In the genomic region with DNA sequence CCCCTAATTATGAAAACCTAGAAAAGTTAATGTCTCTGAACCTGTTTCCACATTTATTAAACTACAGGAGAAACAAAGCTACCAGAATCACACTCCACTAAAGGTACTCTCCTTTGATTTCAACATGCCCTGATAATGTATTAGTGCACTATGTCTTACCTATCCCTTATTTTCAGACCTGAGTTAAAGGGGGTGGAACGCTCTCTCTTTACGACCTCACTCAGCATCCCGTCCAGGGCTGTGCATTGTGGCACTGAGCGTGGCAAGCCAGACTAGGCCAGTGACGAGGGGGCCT, we compare ENCODE assay signal across 8 cellular contexts. TPM values are rescaled to one million over a fixed set of nuclear protein-coding genes. Genes with fewer than 3 reads are reported as not detected.
DNase-seq lines count a peak whose midpoint lies in the region; ATAC-seq and TF ChIP-seq lines count a peak whose summit lies in the region.

No MANE protein-coding gene starts in this region.

- H3K79me2 ChIP-seq in PC-9 (ENCODE audit: low read depth): peaks cover 14% of the 10 kb centered on the region
- peaks cover 46% of the 10 kb centered on the region for H3K79me2 ChIP-seq in osteoblast (ENCODE audit: insufficient read depth, low read length)

- H3K4me2 ChIP-seq in PC-9 (peak overlapping the region; percentile 87), osteoblast (ENCODE audit: insufficient read depth, low read length) (peak overlapping the region; percentile 79)

- no peak for DNase-seq in activated CD4-positive, CD25-positive, alpha-beta regulatory T cell (lab: John Stamatoyannopoulos, UW)
- no peak for DNase-seq in PC-9
- DNase-seq in epithelial cell of proximal tubule (ENCODE audit: low read depth): no peak
- no peak for DNase-seq in osteoblast (ENCODE audit: insufficient read length, low spot score, missing footprints)
- DNase-seq in epidermal melanocyte (ENCODE audit: insufficient read length, low spot score): no peak
- no peak for DNase-seq in NCI-H2171 treated with DMSO at 0.1 percent for 48 hours (lab: John Stamatoyannopoulos, UW)

- POLR2A ChIA-PET in PC-9 (lab: Charles Lee; ENCODE audit: unreplicated experiment): interaction anchor here (1.6 kb wide), 1 partner anchor 11 kb away, joined by 13 read pairs; no protein-coding TSS in a partner anchor

- H3K36me3 ChIP-seq in PC-9 (ENCODE audit: low read depth) (peaks cover 11% of the 10 kb centered on the region; the same call in 1 of the 2 replicates), osteoblast (ENCODE audit: insufficient read depth, low read length) (peaks cover 22% of the 10 kb centered on the region)

- H3K4me3 ChIP-seq in PC-9: peak overlapping the region; percentile 85
- H3K4me3 ChIP-seq in epithelial cell of proximal tubule (ENCODE audit: low read depth, low read length): peak overlapping the region; percentile 83
- peak overlapping the region; percentile 83 for H3K4me3 ChIP-seq in osteoblast (ENCODE audit: insufficient read depth, low read length)

- H3K9me3 ChIP-seq in PC-9 (ENCODE audit: insufficient read depth, low read depth): no peaks in the 10 kb centered on the region
- no peaks in the 10 kb centered on the region for H3K9me3 ChIP-seq in osteoblast (ENCODE audit: low read depth, low read length)

- H3K27ac ChIP-seq in PC-9: peak overlapping the region; percentile 28; the same call in 1 of the 2 replicates
- H3K27ac ChIP-seq in osteoblast (ENCODE audit: low read depth, low read length): peak overlapping the region; percentile 93

- CTCF ChIA-PET in PC-9 (lab: Charles Lee): interaction anchor here (0.8 to 1.2 kb wide), 2 partner anchors 12 to 45 kb away, joined by 4 to 6 read pairs; partner anchors contain the start of gene STK40

- H4K20me1 ChIP-seq in PC-9 (ENCODE audit: insufficient read depth): no peaks in the 10 kb centered on the region
- peaks cover 4% of the 10 kb centered on the region for H4K20me1 ChIP-seq in osteoblast (ENCODE audit: insufficient read depth, low read length)

- H3K27me3 ChIP-seq in PC-9 (ENCODE audit: insufficient read depth, low read depth) (no peaks in the 10 kb centered on the region), osteoblast (ENCODE audit: insufficient read depth, low read length) (no peaks in the 10 kb centered on the region)

- TF ChIP-seq CTCF in PC-9 (conservative IDR thresholded peaks at IDR 0.05) (no peak), epithelial cell of proximal tubule (conservative IDR thresholded peaks at IDR 0.05; ENCODE audit: low read depth, low read length) (no peak), osteoblast (IDR thresholded peaks at IDR 0.05; ENCODE audit: extremely low read depth, low read depth, low read length) (no peak)

- intact Hi-C loops in PC-9 (cut with micrococcal nuclease; ENCODE audit: unreplicated experiment): loop anchor here (1.0 to 2.0 kb wide), 2 partner anchors 11 to 54 kb away; no protein-coding TSS in a partner anchor

- no peaks in the 10 kb centered on the region for H3K9me2 ChIP-seq in PC-9 (ENCODE audit: insufficient read depth)

- ATAC-seq in activated CD4-positive, CD25-positive, alpha-beta regulatory T cell treated with anti-CD3 and anti-CD28 coated beads, Interleukin-2, amount 50 U/mL, for 24 hours: peak; percentile 53 to 59
- ATAC-seq in HG02588 (IDR thresholded peaks at IDR 0.05; ENCODE audit: unreplicated experiment): no peak

- H2AFZ ChIP-seq in PC-9: peak overlapping the region; percentile 98
- peak overlapping the region; percentile 92 for H2AFZ ChIP-seq in osteoblast (ENCODE audit: low read length)

- peaks cover 10% of the 10 kb centered on the region for H3K4me1 ChIP-seq in PC-9 (replicated peaks; ENCODE audit: insufficient read depth)
- peaks cover 23% of the 10 kb centered on the region for H3K4me1 ChIP-seq in osteoblast (ENCODE audit: insufficient read depth, low read length)

- BruUV-seq in PC-9 (replicated peaks; lab: Mats Ljungman, UMichigan): no TSS peak

- peaks cover 19% of the 10 kb centered on the region; the same call in 1 of the 2 replicates for H3F3A ChIP-seq in PC-9 (ENCODE audit: insufficient read depth, low read depth)

RNA-seq across cellular contexts. Expression of gene LSM10, which starts 0.7 kb away (rescaled TPM):
- 33.4 and 39.7 TPM in 2 replicates for total RNA-seq in PC-9 (2021)
- 18.2 and 52.8 TPM in 2 replicates for total RNA-seq in epithelial cell of proximal tubule
- 4.4 and 6.2 TPM in 2 replicates for total RNA-seq in osteoblast

RNA-seq across cellular contexts. Expression of gene STK40, which starts 11.3 kb away (rescaled TPM):
- total RNA-seq in PC-9 (2021) (42.9 and 59.2 TPM in 2 replicates), epithelial cell of proximal tubule (17.6 and 38.5 TPM in 2 replicates), osteoblast (11.9 and 12.4 TPM in 2 replicates)

RNA-seq across cellular contexts. Expression of gene OSCP1, which starts 53.2 kb away (rescaled TPM):
- total RNA-seq in PC-9 (2021): 21.6 and 25.7 TPM in 2 replicates
- total RNA-seq in epithelial cell of proximal tubule: 4.0 and 4.3 TPM in 2 replicates
- 14.5 and 15.6 TPM in 2 replicates for total RNA-seq in osteoblast
